Comparison of ENCODE assay signal across 16 cellular contexts in genomic region chr4:14269824-14270223, GRCh38.
DNase-seq lines count a peak whose midpoint lies in the region; ATAC-seq, FAIRE-seq and TF ChIP-seq lines count a peak whose summit lies in the region.
"Had no signal": no experiment of that assay in that cellular context is flagged by ENCODE, and none has a peak within 500 bp of the region (broad histone marks: within the 10 kb centered on the region; RNA-seq: fewer than 3 reads in every experiment).

No MANE protein-coding gene starts in this region.

- no peak overlapping the region for H3K9ac ChIP-seq in colonic mucosa (ENCODE audit: low read depth in 2 of 2, low read length in 2 of 2)

- peak in 4 of 5 donors; percentile 25 to 32 (median 27) for DNase-seq in heart left ventricle
- DNase-seq in right atrium auricular region (ENCODE audit: low spot score) = no peak
- DNase-seq in colonic mucosa = peak; percentile 18
- peak; percentile 46 to 64 for DNase-seq in tibial artery
- DNase-seq in T-helper 2 cell = no peak
- DNase-seq in frontal cortex (ENCODE audit: low spot score in 2 of 2) = no peak
- DNase-seq in activated effector memory CD4-positive, alpha-beta T cell treated with anti-CD3 and anti-CD28 coated beads, Interleukin-2, amount 50 U/mL, for 16 hours = no peak
- DNase-seq: ACHN; activated effector memory CD4-positive, alpha-beta T cell treated with Interleukin-2 at 50 U/mL for 16 hours; central memory CD4-positive, alpha-beta T cell; EL; NCI-H510A treated with DMSO at 0.1 percent for 48 hours; retina had no signal

- WGBS in heart left ventricle, 4 donors = 55 to 85% (median 71%) methylated on average over 3 of the region's 3 CpGs

- intact Hi-C loops in heart left ventricle (cut with DNase I) = no loop called here
- intact Hi-C loops in colonic mucosa (cut with DNase I) = no loop called here
- intact Hi-C loops in tibial artery (cut with DNase I; ENCODE audit: low total_unique reads) = no loop called here

- no peak overlapping the region for H3K4me3 ChIP-seq in heart left ventricle
- no peak overlapping the region for H3K4me3 ChIP-seq in right atrium auricular region
- H3K4me3 ChIP-seq in colonic mucosa = no peak overlapping the region
- no peak overlapping the region for H3K4me3 ChIP-seq in tibial artery
- H3K4me3 ChIP-seq: thyroid gland had no signal

- peak in 3 of 4 donors; percentile 57 to 72 (median 68) for ATAC-seq in heart left ventricle
- ATAC-seq in HG03460 (IDR thresholded peaks at IDR 0.05; ENCODE audit: unreplicated experiment) = peak; percentile 70

- no peaks in the 10 kb centered on the region for H3K27me3 ChIP-seq in heart left ventricle
- no peaks in the 10 kb centered on the region for H3K27me3 ChIP-seq in right atrium auricular region
- H3K27me3 ChIP-seq in colonic mucosa = no peaks in the 10 kb centered on the region
- no peaks in the 10 kb centered on the region for H3K27me3 ChIP-seq in tibial artery
- H3K27me3 ChIP-seq: thyroid gland had no signal

- peaks cover 0 to 13% (median 0%) of the 10 kb centered on the region in 12 donors for H3K4me1 ChIP-seq in heart left ventricle
- no peaks in the 10 kb centered on the region for H3K4me1 ChIP-seq in right atrium auricular region
- no peaks in the 10 kb centered on the region for H3K4me1 ChIP-seq in colonic mucosa
- no peaks in the 10 kb centered on the region for H3K4me1 ChIP-seq in tibial artery
- H3K4me1 ChIP-seq: thyroid gland had no signal

- H3K27ac ChIP-seq in heart left ventricle = no peak overlapping the region
- H3K27ac ChIP-seq in right atrium auricular region = no peak overlapping the region
- no peak overlapping the region for H3K27ac ChIP-seq in colonic mucosa
- no peak overlapping the region for H3K27ac ChIP-seq in tibial artery
- H3K27ac ChIP-seq: thyroid gland had no signal

- H3K9me3 ChIP-seq in heart left ventricle (no peaks in the 10 kb centered on the region), right atrium auricular region (no peaks in the 10 kb centered on the region), colonic mucosa (no peaks in the 10 kb centered on the region), tibial artery (no peaks in the 10 kb centered on the region)
- H3K9me3 ChIP-seq: thyroid gland had no signal

- TF ChIP-seq CTCF in heart left ventricle (IDR thresholded peaks at IDR 0.05) (no peak), right atrium auricular region (IDR thresholded peaks at IDR 0.05) (no peak), colonic mucosa (IDR thresholded peaks at IDR 0.05) (no peak), tibial artery (IDR thresholded peaks at IDR 0.05) (no peak)

- no peaks in the 10 kb centered on the region for H3K36me3 ChIP-seq in heart left ventricle
- H3K36me3 ChIP-seq in right atrium auricular region = no peaks in the 10 kb centered on the region
- H3K36me3 ChIP-seq in colonic mucosa = no peaks in the 10 kb centered on the region
- no peaks in the 10 kb centered on the region for H3K36me3 ChIP-seq in tibial artery
- H3K36me3 ChIP-seq: thyroid gland had no signal

- TF ChIP-seq POLR2A in heart left ventricle (IDR thresholded peaks at IDR 0.05) = no peak

- FAIRE-seq in frontal cortex (lab: Jason Lieb, UNC) = no peak
- FAIRE-seq: H54 had no signal

Comparison
In these comparisons a context has a peak if more than half of its experiments do, and no peak if none do; other contexts are left out.
1. DNase-seq: peak in heart left ventricle (4 of 5), colonic mucosa (single experiment) and tibial artery (2 of 2); none in right atrium auricular region (single experiment), T-helper 2 cell (0 of 5), frontal cortex (0 of 2) and activated effector memory CD4-positive, alpha-beta T cell treated with anti-CD3 and anti-CD28 coated beads, Interleukin-2, amount 50 U/mL, for 16 hours (single experiment).